In genomic region chr17:76142044-76143041, GRCh38 we compare ENCODE assay signal across 1 cellular context.
TF ChIP-seq lines count a peak whose summit lies in the region.

No MANE protein-coding gene starts in this region.

TF ChIP-seq in K562, 482 proteins besides CTCF, POLR2A, EP300 and RAD21:
- TF ChIP-seq SIX5 (IDR thresholded peaks at IDR 0.05; ENCODE audit: borderline replicate concordance in 1 of 2, insufficient read depth in 1 of 2, low read depth in 1 of 2, low read length in 2 of 2): no peak
- 0 out of 2 replicates have a peak, but pooled peaks have one; percentile 7 for TF ChIP-seq ZFX (CRISPR knock-in tag; IDR thresholded peaks at IDR 0.05)
TF ChIP-seq in K562: peak in this region for 1.
